ENCODE assay signal across 7 cellular contexts in genomic region chr15:22377859-22378258, GRCh38.
A peak's percentile ranks its signal among the peaks of the same experiment; 100 is the strongest.
DNase-seq lines count a peak whose midpoint lies in the region; ATAC-seq and TF ChIP-seq lines count a peak whose summit lies in the region.
"Not testable (repeated sequence)": the region's sequence is repeated elsewhere in the genome, so short reads cannot be mapped to it uniquely, and the experiment has no call there.

No MANE protein-coding gene starts in this region.

- not testable (repeated sequence) for H3K9me2 ChIP-seq in HCT116 (ENCODE audit: insufficient read depth)

- not testable (repeated sequence) for H3K9ac ChIP-seq in HCT116 (ENCODE audit: low read length)

- H3K4me3 Mint-ChIP-seq in activated CD4-positive, alpha-beta T cell treated with anti-CD3 and anti-CD28 coated beads for 36 hours; natural killer cell: not testable (repeated sequence)

- H4K20me1 ChIP-seq in HCT116 (ENCODE audit: insufficient read depth), result not testable (repeated sequence)

- RAD21 ChIA-PET in HCT116 (lab: Charles Lee; ENCODE audit: low non-redundant PET in 1 of 2, low total read pairs in 2 of 2, uncharacterized antibody in 2 of 2, unreplicated experiment in 2 of 2), result not testable (repeated sequence)

- H3K27me3 Mint-ChIP-seq in activated CD4-positive, alpha-beta T cell treated with anti-CD3 and anti-CD28 coated beads for 36 hours; natural killer cell (ENCODE audit: low read depth in 2 of 2): not testable (repeated sequence)

- H3K27me3 ChIP-seq in HCT116 (ENCODE audit: insufficient read depth, low read length), result not testable (repeated sequence)

- TF ChIP-seq CTCF in HCT116 (IDR thresholded peaks at IDR 0.05 in 2 of 3, conservative IDR thresholded peaks at IDR 0.05 in 1 of 3; ENCODE audit: borderline replicate concordance in 1 of 3, insufficient read depth in 1 of 3, low read depth in 2 of 3, low read length in 2 of 3); natural killer cell (IDR thresholded peaks at IDR 0.05): not testable (repeated sequence)

- H3K79me2 ChIP-seq in HCT116 (ENCODE audit: insufficient read depth, low read length), result not testable (repeated sequence)

- not testable (repeated sequence) for BruUV-seq in HCT116 (replicated peaks; lab: Mats Ljungman, UMichigan)

- not testable (repeated sequence) for H3K4me2 ChIP-seq in HCT116 (ENCODE audit: low read length)

- not testable (repeated sequence) for H3K27ac Mint-ChIP-seq in activated CD4-positive, alpha-beta T cell treated with anti-CD3 and anti-CD28 coated beads for 36 hours; natural killer cell

- not testable (repeated sequence) for DNase-seq in HCT116 (ENCODE audit: low read depth, low spot score); activated CD4-positive, alpha-beta T cell treated with anti-CD3 and anti-CD28 coated beads for 36 hours; Right ventricle myocardium inferior (ENCODE audit: missing footprints); natural killer cell

- not testable (repeated sequence) for H3K4me1 ChIP-seq in HCT116 (ENCODE audit: control insufficient read depth in 1 of 2, insufficient read depth in 2 of 2, low read length in 2 of 2)

- POLR2A ChIA-PET in HCT116 (lab: Charles Lee); activated CD4-positive, alpha-beta T cell treated with anti-CD3 and anti-CD28 coated beads for 36 hours (lab: Charles Lee): not testable (repeated sequence)

- not testable (repeated sequence) for TF ChIP-seq RAD21 in HCT116 (IDR thresholded peaks at IDR 0.05; ENCODE audit: low read depth)

- H3K9me3 ChIP-seq in HCT116 (ENCODE audit: control insufficient read depth in 1 of 2, insufficient read depth in 1 of 2, low read depth in 1 of 2, low read length in 2 of 2), result not testable (repeated sequence)

- H3K4me3 ChIP-seq in HCT116 (replicated peaks in 1 of 2; ENCODE audit: low read depth in 1 of 2, low read length in 2 of 2), result not testable (repeated sequence)

- not testable (repeated sequence) for H2AFZ ChIP-seq in HCT116 (ENCODE audit: low read depth, low read length, poor library complexity, severe bottlenecking)

- not testable (repeated sequence) for H3K9me3 Mint-ChIP-seq in activated CD4-positive, alpha-beta T cell treated with anti-CD3 and anti-CD28 coated beads for 36 hours (ENCODE audit: low read depth); natural killer cell

- not testable (repeated sequence) for H3K27ac ChIP-seq in HCT116 (ENCODE audit: low read depth, low read length)

- H3K36me3 Mint-ChIP-seq in activated CD4-positive, alpha-beta T cell treated with anti-CD3 and anti-CD28 coated beads for 36 hours (ENCODE audit: low read depth); natural killer cell: not testable (repeated sequence)

- intact Hi-C loops in HCT116 (cut with micrococcal nuclease); activated CD4-positive, alpha-beta T cell treated with anti-CD3 and anti-CD28 coated beads for 36 hours (cut with DNase I, micrococcal nuclease); Right ventricle myocardium inferior (cut with DNase I); natural killer cell (cut with micrococcal nuclease): not testable (repeated sequence)

- CTCF ChIA-PET in HCT116 (lab: Charles Lee); activated CD4-positive, alpha-beta T cell treated with anti-CD3 and anti-CD28 coated beads for 36 hours (lab: Charles Lee): not testable (repeated sequence)

- H3K4me1 Mint-ChIP-seq in activated CD4-positive, alpha-beta T cell treated with anti-CD3 and anti-CD28 coated beads for 36 hours; natural killer cell: not testable (repeated sequence)

- not testable (repeated sequence) for H3K36me3 ChIP-seq in HCT116 (ENCODE audit: control insufficient read depth in 1 of 2, insufficient read depth in 2 of 2, low read length in 2 of 2)

- TF ChIP-seq POLR2A in HCT116 (IDR thresholded peaks at IDR 0.05; ENCODE audit: borderline replicate concordance, extremely low read depth, insufficient read depth, insufficient read length), result not testable (repeated sequence)

- ATAC-seq in GM18867 (IDR thresholded peaks at IDR 0.05; ENCODE audit: unreplicated experiment), result peak; percentile 68
- peak; percentile 75 for ATAC-seq in GM21390 (IDR thresholded peaks at IDR 0.05; ENCODE audit: unreplicated experiment)
- peak; percentile 69 for ATAC-seq in HCT116
- ATAC-seq in HG03103 (IDR thresholded peaks at IDR 0.05; ENCODE audit: low read depth, unreplicated experiment), result peak; percentile 71
- ATAC-seq in activated CD4-positive, alpha-beta T cell treated with anti-CD3 and anti-CD28 coated beads for 36 hours, result peak; percentile 70
- peak; percentile 39 for ATAC-seq in Right ventricle myocardium inferior
- ATAC-seq in natural killer cell, result peak; percentile 48 to 87 (median 82)
